ENCODE assay signal across 8 cellular contexts in the genomic region with DNA sequence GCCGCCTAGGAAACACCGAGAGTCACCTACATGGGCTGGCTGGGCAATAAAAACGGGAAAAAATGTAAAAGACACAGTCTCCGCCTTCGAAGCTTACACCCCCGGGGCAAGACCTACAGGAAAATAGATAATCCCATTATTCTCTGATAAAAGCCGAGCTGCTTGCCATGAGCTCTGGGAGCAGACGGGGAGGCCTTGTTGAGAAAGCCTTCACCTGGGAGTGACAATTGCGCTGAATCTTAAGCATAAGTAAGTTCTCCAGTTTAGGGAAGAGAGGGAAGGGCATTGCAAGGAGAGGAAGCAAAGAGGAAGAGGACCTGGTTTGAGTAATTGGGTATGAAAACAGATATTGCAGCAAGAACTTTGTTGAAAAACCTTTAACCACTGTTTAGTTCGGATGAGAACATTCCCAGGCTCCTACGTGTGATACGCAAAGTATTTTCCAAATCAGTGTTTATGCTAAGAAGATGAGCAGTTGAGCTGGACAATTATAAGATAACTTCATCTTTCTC. TPM values are rescaled to one million over a fixed set of nuclear protein-coding genes. Genes with fewer than 3 reads are reported as not detected.
A peak's percentile ranks its signal among the peaks of the same experiment; 100 is the strongest.
DNase-seq lines count a peak whose midpoint lies in the region; ATAC-seq, FAIRE-seq and TF ChIP-seq lines count a peak whose summit lies in the region.

No MANE protein-coding gene starts in this region.

- H3K27me3 Mint-ChIP-seq in activated CD4-positive, alpha-beta T cell treated with anti-CD3 and anti-CD28 coated beads for 36 hours: no peaks in the 10 kb centered on the region
- H3K27me3 Mint-ChIP-seq in glutamatergic neuron (ENCODE audit: unreplicated experiment): peaks cover 4% of the 10 kb centered on the region
- peaks cover 2% of the 10 kb centered on the region for H3K27me3 Mint-ChIP-seq in stimulated activated memory B cell treated with anti-CD40 and anti-IgM and Interleukin-4, amounts not matched to agents 10 μg/mL and 1 μg/mL and 100 μg/mL, for 72 hours

- no peak for FAIRE-seq in HTR-8/SVneo (lab: Jason Lieb, UNC)

- intact Hi-C loops in activated CD4-positive, alpha-beta T cell treated with anti-CD3 and anti-CD28 coated beads for 36 hours (cut with DNase I, micrococcal nuclease): loop anchor here (1.0 to 10.0 kb wide), 8 partner anchors 72 to 789 kb away; a partner anchor contains a TSS

- peak overlapping the region; percentile 64 for H3K27ac ChIP-seq in SU-DHL-6 (ENCODE audit: low read depth, low read length)

- peak overlapping the region; percentile 99 for H3K27ac Mint-ChIP-seq in activated CD4-positive, alpha-beta T cell treated with anti-CD3 and anti-CD28 coated beads for 36 hours
- H3K27ac Mint-ChIP-seq in glutamatergic neuron (ENCODE audit: unreplicated experiment): peak overlapping the region; percentile 1
- H3K27ac Mint-ChIP-seq in stimulated activated memory B cell treated with anti-CD40 and anti-IgM and Interleukin-4, amounts not matched to agents 10 μg/mL and 1 μg/mL and 100 μg/mL, for 72 hours: peak overlapping the region; percentile 99

- peaks cover 35% of the 10 kb centered on the region for H3K4me1 Mint-ChIP-seq in activated CD4-positive, alpha-beta T cell treated with anti-CD3 and anti-CD28 coated beads for 36 hours
- H3K4me1 Mint-ChIP-seq in glutamatergic neuron (ENCODE audit: low read depth, unreplicated experiment): peaks cover 4% of the 10 kb centered on the region
- peaks cover 47% of the 10 kb centered on the region for H3K4me1 Mint-ChIP-seq in stimulated activated memory B cell treated with anti-CD40 and anti-IgM and Interleukin-4, amounts not matched to agents 10 μg/mL and 1 μg/mL and 100 μg/mL, for 72 hours

- peak overlapping the region; percentile 83 for H3K4me3 ChIP-seq in SU-DHL-6 (ENCODE audit: insufficient read depth, low read length, poor library complexity, severe bottlenecking)

- POLR2A ChIA-PET in activated CD4-positive, alpha-beta T cell treated with anti-CD3 and anti-CD28 coated beads for 36 hours (lab: Charles Lee): interaction anchor here (1.2 kb wide), 1 partner anchor 204 kb away, joined by 7 read pairs; a partner anchor contains a TSS

- H3K36me3 Mint-ChIP-seq in activated CD4-positive, alpha-beta T cell treated with anti-CD3 and anti-CD28 coated beads for 36 hours (ENCODE audit: low read depth): peaks cover 10% of the 10 kb centered on the region
- H3K36me3 Mint-ChIP-seq in glutamatergic neuron (ENCODE audit: unreplicated experiment): no peaks in the 10 kb centered on the region
- H3K36me3 Mint-ChIP-seq in stimulated activated memory B cell treated with anti-CD40 and anti-IgM and Interleukin-4, amounts not matched to agents 10 μg/mL and 1 μg/mL and 100 μg/mL, for 72 hours: peaks cover 6% of the 10 kb centered on the region

- peak overlapping the region; percentile 67 for H2AFZ ChIP-seq in SU-DHL-6 (ENCODE audit: low read depth, low read length, severe bottlenecking)

- CTCF ChIA-PET in activated CD4-positive, alpha-beta T cell treated with anti-CD3 and anti-CD28 coated beads for 36 hours (lab: Charles Lee): interaction anchor here (0.9 to 2.6 kb wide), 11 partner anchors 9 to 255 kb away, joined by 3 to 11 read pairs (median 4); no protein-coding TSS in a partner anchor

- no peaks in the 10 kb centered on the region for H3K9me3 Mint-ChIP-seq in activated CD4-positive, alpha-beta T cell treated with anti-CD3 and anti-CD28 coated beads for 36 hours (ENCODE audit: low read depth)
- peaks cover 2% of the 10 kb centered on the region for H3K9me3 Mint-ChIP-seq in glutamatergic neuron (ENCODE audit: unreplicated experiment)
- H3K9me3 Mint-ChIP-seq in stimulated activated memory B cell treated with anti-CD40 and anti-IgM and Interleukin-4, amounts not matched to agents 10 μg/mL and 1 μg/mL and 100 μg/mL, for 72 hours: no peaks in the 10 kb centered on the region

- H3K4me3 Mint-ChIP-seq in activated CD4-positive, alpha-beta T cell treated with anti-CD3 and anti-CD28 coated beads for 36 hours: peak overlapping the region; percentile 95
- H3K4me3 Mint-ChIP-seq in glutamatergic neuron (ENCODE audit: unreplicated experiment): peak overlapping the region; percentile 98
- peak overlapping the region; percentile 99 for H3K4me3 Mint-ChIP-seq in stimulated activated memory B cell treated with anti-CD40 and anti-IgM and Interleukin-4, amounts not matched to agents 10 μg/mL and 1 μg/mL and 100 μg/mL, for 72 hours

- ATAC-seq in activated CD4-positive, alpha-beta T cell treated with anti-CD3 and anti-CD28 coated beads for 36 hours: no peak
- ATAC-seq in stimulated activated memory B cell treated with anti-CD40 and anti-IgM and Interleukin-4, amounts not matched to agents 10 μg/mL and 1 μg/mL and 100 μg/mL, for 72 hours: no peak
- ATAC-seq in GM18873 (IDR thresholded peaks at IDR 0.05; ENCODE audit: low FRiP score, unreplicated experiment): no peak

- peaks cover 7% of the 10 kb centered on the region for H3F3A ChIP-seq in SU-DHL-6 (ENCODE audit: insufficient read depth)

- no peaks in the 10 kb centered on the region for H4K20me1 ChIP-seq in SU-DHL-6 (ENCODE audit: low read depth, low read length)

- H3K27me3 ChIP-seq in SU-DHL-6 (ENCODE audit: low read length): no peaks in the 10 kb centered on the region

- no peaks in the 10 kb centered on the region for H3K36me3 ChIP-seq in SU-DHL-6 (ENCODE audit: low read length)

- no peak for DNase-seq in activated CD4-positive, alpha-beta T cell treated with anti-CD3 and anti-CD28 coated beads for 36 hours
- no peak for DNase-seq in activated CD4-positive, alpha-beta T cell treated with anti-CD3 and anti-CD28 coated beads, Interleukin-2, amount 50 U/mL, for 4 hours
- DNase-seq in glutamatergic neuron (no peak), HTR-8/SVneo (ENCODE audit: insufficient read length, low spot score) (no peak), mesenteric fat pad (ENCODE audit: low spot score) (no peak)

- TF ChIP-seq CTCF in SU-DHL-6 (IDR thresholded peaks at IDR 0.05; ENCODE audit: insufficient read depth, low read length, poor library complexity, severe bottlenecking): no peak
- TF ChIP-seq CTCF in glutamatergic neuron (IDR thresholded peaks at IDR 0.05; ENCODE audit: partially characterized antibody, unreplicated experiment): no peak

- H3K9ac ChIP-seq in SU-DHL-6 (ENCODE audit: low read length): peak overlapping the region; percentile 86

- H3K4me2 ChIP-seq in SU-DHL-6 (ENCODE audit: low read depth, low read length, poor library complexity, severe bottlenecking): peak overlapping the region; percentile 91

- H3K9me3 ChIP-seq in SU-DHL-6 (ENCODE audit: insufficient read depth, low read length): no peaks in the 10 kb centered on the region

- H3K9me2 ChIP-seq in SU-DHL-6 (replicated peaks; ENCODE audit: insufficient read depth, low read length): no peaks in the 10 kb centered on the region

- H3K79me2 ChIP-seq in SU-DHL-6 (ENCODE audit: insufficient read depth, low read length): peaks cover 38% of the 10 kb centered on the region

RNA-seq across cellular contexts. Expression of a gene that starts 0.8 kb away (rescaled TPM):
- total RNA-seq in activated CD4-positive, alpha-beta T cell treated with anti-CD3 and anti-CD28 coated beads for 36 hours: 10 to 100 TPM; 20.1 to 25.4 TPM
- total RNA-seq in glutamatergic neuron (ENCODE audit: unreplicated experiment) (42.6 TPM), mesenteric fat pad (23.2 TPM)

RNA-seq across cellular contexts. Expression of a gene that starts 32.0 kb away (rescaled TPM):
- not detected for total RNA-seq in activated CD4-positive, alpha-beta T cell treated with anti-CD3 and anti-CD28 coated beads for 36 hours
- total RNA-seq in glutamatergic neuron (ENCODE audit: unreplicated experiment): not detected
- not detected for total RNA-seq in mesenteric fat pad

Comparison
In these comparisons a context has a peak if more than half of its experiments do, and no peak if none do; other contexts are left out.
1. H3K27ac Mint-ChIP-seq: peak in every context shown above with its lines; median percentile 99 in activated CD4-positive, alpha-beta T cell treated with anti-CD3 and anti-CD28 coated beads for 36 hours; 99 in stimulated activated memory B cell treated with anti-CD40 and anti-IgM and Interleukin-4, amounts not matched to agents 10 μg/mL and 1 μg/mL and 100 μg/mL, for 72 hours; 1 in glutamatergic neuron.